ENCODE assay signal across 19 cellular contexts in the genomic region with DNA sequence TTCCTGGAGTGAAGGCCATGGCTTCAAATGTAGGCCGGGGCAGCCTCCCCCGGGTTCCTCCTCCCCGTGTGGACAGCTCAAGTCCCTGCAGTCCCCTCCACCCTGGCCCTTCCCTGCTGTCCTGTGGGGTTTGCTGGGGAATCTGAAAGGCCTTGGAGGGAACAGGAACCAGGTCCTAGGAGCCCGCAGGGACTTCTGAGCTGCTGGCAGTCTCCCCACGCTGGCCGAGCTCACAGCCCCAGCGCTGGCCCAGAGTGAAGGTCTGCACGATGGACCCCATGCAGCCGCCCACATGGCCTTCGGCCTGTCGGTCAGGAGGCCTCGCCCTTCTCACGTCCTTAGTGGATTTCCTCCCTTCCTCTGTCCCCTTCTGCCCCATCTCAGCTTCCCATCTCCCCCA. TPM values are rescaled to one million over a fixed set of nuclear protein-coding genes. Genes with fewer than 3 reads are reported as not detected.
DNase-seq lines count a peak whose midpoint lies in the region; ATAC-seq and TF ChIP-seq lines count a peak whose summit lies in the region.
"Had no signal": no experiment of that assay in that cellular context is flagged by ENCODE, and none has a peak within 500 bp of the region (broad histone marks: within the 10 kb centered on the region; RNA-seq: fewer than 3 reads in every experiment).

No MANE protein-coding gene starts in this region.

- 0 out of 22 replicates have a peak overlapping the region, but pooled peaks of 1 of the 11 experiments have one; percentile 11 for H3K9ac ChIP-seq in BLaER1 treated with 17β-estradiol and CSF1 and Interleukin-3, amounts not matched to agents 10 nM and 100 nM
- H3K9ac ChIP-seq in neural progenitor cell (no peak overlapping the region), Karpas-422 (ENCODE audit: low read length) (no peak overlapping the region)

- H3F3A ChIP-seq in neural progenitor cell (ENCODE audit: low read depth): peaks cover 39% of the 10 kb centered on the region

- H3K4me1 ChIP-seq in BLaER1 treated with 17β-estradiol and CSF1 and Interleukin-3, amounts not matched to agents 10 nM and 100 nM: peaks cover 9 to 66% (median 44%) of the 10 kb centered on the region in 10 experiments
- H3K4me1 ChIP-seq in neural progenitor cell (peaks cover 42% of the 10 kb centered on the region), Karpas-422 (ENCODE audit: low read length) (no peaks in the 10 kb centered on the region), osteoblast (ENCODE audit: insufficient read depth, low read length) (peaks cover 26% of the 10 kb centered on the region)

- ATAC-seq in left ventricle myocardium superior (no peak), GM18868 (IDR thresholded peaks at IDR 0.05; ENCODE audit: unreplicated experiment) (no peak)
- no peak for ATAC-seq in activated T-helper 17 cell treated with anti-CD3 and anti-CD28 coated beads, Interleukin-2, amount 50 U/mL, for 72 hours (replicated peaks)

- no peaks in the 10 kb centered on the region for H3K9me2 ChIP-seq in Karpas-422 (replicated peaks; ENCODE audit: insufficient read depth, low read length)

- H3K9me3 ChIP-seq in BLaER1 treated with 17β-estradiol and CSF1 and Interleukin-3, amounts not matched to agents 10 nM and 100 nM (replicated peaks in 1 of 11): no peaks in the 10 kb centered on the region
- no peaks in the 10 kb centered on the region for H3K9me3 ChIP-seq in neural progenitor cell (ENCODE audit: low read depth)
- no peaks in the 10 kb centered on the region for H3K9me3 ChIP-seq in Karpas-422 (ENCODE audit: low read length)
- H3K9me3 ChIP-seq in osteoblast (ENCODE audit: low read depth, low read length): no peaks in the 10 kb centered on the region
- H3K9me3 ChIP-seq: stomach had no signal

- H3K27ac Mint-ChIP-seq in neural progenitor cell: peak overlapping the region; percentile 99
- H3K27ac Mint-ChIP-seq in activated T-helper 17 cell treated with anti-CD3 and anti-CD28 coated beads, Interleukin-2, amount 50 U/mL, for 72 hours: no peak overlapping the region
- H3K27ac Mint-ChIP-seq: T-helper 1 cell treated with Interleukin-12 subunit alpha and Interleukin-12 subunit beta and Interleukin-4 antibody, amounts not matched to agents 30 μg/mL and 1 μg/mL, for 36 hours had no signal

- DNase-seq in RWPE1 (ENCODE audit: low spot score): no peak
- peak; percentile 47 for DNase-seq in left ventricle myocardium superior
- DNase-seq in neural progenitor cell (ENCODE audit: low spot score): no peak
- no peak for DNase-seq in Karpas-422
- DNase-seq in osteoblast (ENCODE audit: insufficient read length, low spot score, missing footprints): no peak
- DNase-seq: activated CD4-positive, CD25-positive, alpha-beta regulatory T cell; activated effector memory CD4-positive, alpha-beta T cell treated with Interleukin-2 at 50 U/mL for 16 hours; CD8-positive, alpha-beta memory T cell; cortex of kidney; head of caudate nucleus; NCI-H1436 treated with DMSO at 0.1 percent for 48 hours; NCI-H345; NK-92 treated with Interleukin-12 subunit alpha and Interleukin-12 subunit beta, amount 100 ng/mL, for 24 hours; stimulated activated CD4-positive, alpha-beta T cell treated with anti-CD3 and anti-CD28 coated beads, Interleukin-15, amount 100 ng/mL, for 24 hours; stomach had no signal

- H3K4me1 Mint-ChIP-seq in neural progenitor cell: peaks cover 72% of the 10 kb centered on the region
- peaks cover 12% of the 10 kb centered on the region for H3K4me1 Mint-ChIP-seq in activated T-helper 17 cell treated with anti-CD3 and anti-CD28 coated beads, Interleukin-2, amount 50 U/mL, for 72 hours

- H3K27me3 Mint-ChIP-seq in neural progenitor cell (ENCODE audit: insufficient read depth, low read depth): peaks cover 20% of the 10 kb centered on the region
- no peaks in the 10 kb centered on the region for H3K27me3 Mint-ChIP-seq in activated T-helper 17 cell treated with anti-CD3 and anti-CD28 coated beads, Interleukin-2, amount 50 U/mL, for 72 hours

- intact Hi-C loops in left ventricle myocardium superior (cut with micrococcal nuclease): no loop called here

- POLR2A ChIA-PET in RWPE1 (lab: Yijun Ruan, JAX; ENCODE audit: low non-redundant PET): no interaction called here

- H3K27ac ChIP-seq in BLaER1 treated with 17β-estradiol and CSF1 and Interleukin-3, amounts not matched to agents 10 nM and 100 nM: 0 out of 22 replicates have a peak overlapping the region, but pooled peaks of 1 of the 11 experiments have one; percentile 20
- H3K27ac ChIP-seq in RWPE1: peak overlapping the region; percentile 97
- peak overlapping the region; percentile 47 for H3K27ac ChIP-seq in neural progenitor cell
- H3K27ac ChIP-seq in Karpas-422 (ENCODE audit: low read length): no peak overlapping the region
- no peak overlapping the region for H3K27ac ChIP-seq in osteoblast (ENCODE audit: low read depth, low read length)
- H3K27ac ChIP-seq: stomach had no signal

- no peaks in the 10 kb centered on the region for H3K36me3 Mint-ChIP-seq in neural progenitor cell
- no peaks in the 10 kb centered on the region for H3K36me3 Mint-ChIP-seq in activated T-helper 17 cell treated with anti-CD3 and anti-CD28 coated beads, Interleukin-2, amount 50 U/mL, for 72 hours (ENCODE audit: low read depth)
- H3K36me3 Mint-ChIP-seq: CD8-positive, alpha-beta memory T cell had no signal

- H3K36me3 ChIP-seq in BLaER1 treated with 17β-estradiol and CSF1 and Interleukin-3, amounts not matched to agents 10 nM and 100 nM: no peaks in the 10 kb centered on the region
- no peaks in the 10 kb centered on the region for H3K36me3 ChIP-seq in neural progenitor cell
- H3K36me3 ChIP-seq in Karpas-422 (ENCODE audit: insufficient read depth, low read length): no peaks in the 10 kb centered on the region
- H3K36me3 ChIP-seq in osteoblast (ENCODE audit: insufficient read depth, low read length): no peaks in the 10 kb centered on the region
- H3K36me3 ChIP-seq: stomach had no signal

- no peak overlapping the region for H3K4me3 ChIP-seq in BLaER1 treated with 17β-estradiol and CSF1 and Interleukin-3, amounts not matched to agents 10 nM and 100 nM
- H3K4me3 ChIP-seq in neural progenitor cell (no peak overlapping the region), Karpas-422 (ENCODE audit: low read length) (no peak overlapping the region), osteoblast (ENCODE audit: insufficient read depth, low read length) (no peak overlapping the region)
- H3K4me3 ChIP-seq: stomach had no signal

- H3K9me3 Mint-ChIP-seq in neural progenitor cell: no peaks in the 10 kb centered on the region
- peaks cover 3% of the 10 kb centered on the region for H3K9me3 Mint-ChIP-seq in activated T-helper 17 cell treated with anti-CD3 and anti-CD28 coated beads, Interleukin-2, amount 50 U/mL, for 72 hours
- H3K9me3 Mint-ChIP-seq: CD8-positive, alpha-beta memory T cell; T-helper 1 cell treated with Interleukin-12 subunit alpha and Interleukin-12 subunit beta and Interleukin-4 antibody, amounts not matched to agents 30 μg/mL and 1 μg/mL, for 36 hours had no signal

- H3K79me2 ChIP-seq in neural progenitor cell (ENCODE audit: low read depth): no peaks in the 10 kb centered on the region
- no peaks in the 10 kb centered on the region for H3K79me2 ChIP-seq in Karpas-422 (ENCODE audit: low read length)
- no peaks in the 10 kb centered on the region for H3K79me2 ChIP-seq in osteoblast (ENCODE audit: insufficient read depth, low read length)

- H2AFZ ChIP-seq in neural progenitor cell (replicated peaks) (no peak overlapping the region), Karpas-422 (ENCODE audit: low read length) (no peak overlapping the region), osteoblast (ENCODE audit: low read length) (no peak overlapping the region)

- CTCF ChIA-PET in RWPE1 (lab: Yijun Ruan, JAX): interaction anchor here (1.4 kb wide), 1 partner anchor 9 kb away, joined by 3 read pairs; no protein-coding TSS in a partner anchor

- H3K27me3 ChIP-seq in BLaER1 treated with 17β-estradiol and CSF1 and Interleukin-3, amounts not matched to agents 10 nM and 100 nM: no peaks in the 10 kb centered on the region
- no peaks in the 10 kb centered on the region for H3K27me3 ChIP-seq in neural progenitor cell
- no peaks in the 10 kb centered on the region for H3K27me3 ChIP-seq in Karpas-422 (ENCODE audit: low read length)
- no peaks in the 10 kb centered on the region for H3K27me3 ChIP-seq in osteoblast (ENCODE audit: insufficient read depth, low read length)
- H3K27me3 ChIP-seq: stomach had no signal

- H3K4me3 Mint-ChIP-seq in neural progenitor cell: peak overlapping the region; percentile 71
- no peak overlapping the region for H3K4me3 Mint-ChIP-seq in activated T-helper 17 cell treated with anti-CD3 and anti-CD28 coated beads, Interleukin-2, amount 50 U/mL, for 72 hours
- H3K4me3 Mint-ChIP-seq: CD8-positive, alpha-beta memory T cell; T-helper 1 cell treated with Interleukin-12 subunit alpha and Interleukin-12 subunit beta and Interleukin-4 antibody, amounts not matched to agents 30 μg/mL and 1 μg/mL, for 36 hours had no signal

- TF ChIP-seq CTCF in RWPE1 (conservative IDR thresholded peaks at IDR 0.05; ENCODE audit: low read depth) (no peak), neural progenitor cell (IDR thresholded peaks at IDR 0.05) (no peak), osteoblast (IDR thresholded peaks at IDR 0.05; ENCODE audit: extremely low read depth, low read depth, low read length) (no peak)

- no peaks in the 10 kb centered on the region for H4K20me1 ChIP-seq in BLaER1 treated with 17β-estradiol and CSF1 and Interleukin-3, amounts not matched to agents 10 nM and 100 nM
- H4K20me1 ChIP-seq in neural progenitor cell (ENCODE audit: low read depth): no peaks in the 10 kb centered on the region
- H4K20me1 ChIP-seq in Karpas-422 (ENCODE audit: insufficient read depth, low read depth, low read length): peaks cover 1% of the 10 kb centered on the region; the same call in 1 of the 2 replicates
- no peaks in the 10 kb centered on the region for H4K20me1 ChIP-seq in osteoblast (ENCODE audit: insufficient read depth, low read length)

- peak overlapping the region in 7 of 11 experiments; percentile 7 to 53 (median 26); a peak in 10 of 22 replicates for H3K4me2 ChIP-seq in BLaER1 treated with 17β-estradiol and CSF1 and Interleukin-3, amounts not matched to agents 10 nM and 100 nM
- H3K4me2 ChIP-seq in neural progenitor cell (peak overlapping the region; percentile 61), Karpas-422 (ENCODE audit: low read depth, low read length, poor library complexity, severe bottlenecking) (no peak overlapping the region), osteoblast (ENCODE audit: insufficient read depth, low read length) (no peak overlapping the region)

RNA-seq across cellular contexts. Expression of a gene that starts 25.7 kb away (rescaled TPM):
- total RNA-seq in left ventricle myocardium superior: 15.4 TPM
- total RNA-seq in neural progenitor cell (ENCODE audit: low replicate concordance): 11.7 and 32.4 TPM in 2 replicates
- total RNA-seq in Karpas-422 (2014; rRNA removed; shearing (Covaris generic); ENCODE audit: low replicate concordance): 4.3 and 15.0 TPM in 2 replicates
- total RNA-seq in activated T-helper 17 cell treated with anti-CD3 and anti-CD28 coated beads, Interleukin-2, amount 50 U/mL, for 72 hours: 10 to 100 TPM; 63.8 to 65.9 TPM
- total RNA-seq in osteoblast: 10.5 and 14.4 TPM in 2 replicates

Comparison
In these comparisons a context has a peak if more than half of its experiments do, and no peak if none do; other contexts are left out.
1. H3K27ac ChIP-seq: peak in RWPE1 (single experiment) and neural progenitor cell (single experiment); none in Karpas-422 (single experiment) and osteoblast (single experiment).
2. H3K4me2 ChIP-seq: peak in BLaER1 treated with 17β-estradiol and CSF1 and Interleukin-3, amounts not matched to agents 10 nM and 100 nM (7 of 11) and neural progenitor cell (single experiment); none in Karpas-422 (single experiment) and osteoblast (single experiment).